In genomic region chr4:26887809-26888208, GRCh38 we compare ENCODE assay signal across 10 cellular contexts.
"Had no signal": no experiment of that assay in that cellular context is flagged by ENCODE, and none has a peak within 500 bp of the region (broad histone marks: within the 10 kb centered on the region; RNA-seq: fewer than 3 reads in every experiment).

No MANE protein-coding gene starts in this region.

- H3K4me3 ChIP-seq: dorsolateral prefrontal cortex, mucosa of descending colon, upper lobe of left lung had no signal

- FAIRE-seq: astrocyte had no signal

- ATAC-seq: left cardiac atrium, sciatic nerve had no signal

- H3K36me3 ChIP-seq: upper lobe of left lung had no signal

- DNase-seq: activated CD4-positive, alpha-beta T cell treated with anti-CD3 and anti-CD28 coated beads for 4 hours; dorsolateral prefrontal cortex; left cardiac atrium; mucosa of descending colon; stimulated activated CD4-positive, alpha-beta T cell treated with anti-CD3 and anti-CD28 coated beads, Interleukin-12 subunit alpha, Interleukin-12 subunit beta, amount 100 ng/mL, for 4 hours; stimulated activated naive CD4-positive, alpha-beta T cell treated with Interleukin-2 at 50 U/mL for 16 hours; upper lobe of left lung had no signal

- H3K9me3 ChIP-seq: mucosa of descending colon, upper lobe of left lung had no signal

- H3K27me3 ChIP-seq: dorsolateral prefrontal cortex, upper lobe of left lung had no signal

- H3K27ac ChIP-seq: dorsolateral prefrontal cortex, upper lobe of left lung, VCaP had no signal
